18 cellular contexts compared by ENCODE assay signal in the genomic region with DNA sequence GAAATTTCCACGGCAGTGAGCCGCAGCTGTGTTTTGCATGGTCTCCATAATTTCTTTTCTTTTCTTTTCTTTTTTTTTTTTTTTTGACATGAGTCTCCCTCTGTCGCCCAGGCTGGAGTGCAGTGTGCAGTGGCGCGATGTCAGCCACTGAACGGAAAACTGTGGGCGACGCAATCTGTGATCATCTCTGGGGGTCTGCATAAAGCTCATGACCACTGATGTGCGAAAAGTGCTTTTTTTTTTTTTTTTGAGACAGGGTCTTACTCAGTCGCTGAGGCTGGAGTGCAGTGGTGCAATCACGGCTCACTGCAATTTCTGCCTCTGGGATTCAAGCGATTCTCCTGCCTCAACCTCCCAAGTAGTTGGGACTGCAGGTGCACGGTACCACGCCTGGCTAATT.
"Had no signal": no experiment of that assay in that cellular context is flagged by ENCODE, and none has a peak within 500 bp of the region (broad histone marks: within the 10 kb centered on the region; RNA-seq: fewer than 3 reads in every experiment).

No MANE protein-coding gene starts in this region.

- FAIRE-seq: small intestine, urothelium cell line had no signal

- H3K9me3 Mint-ChIP-seq: naive thymus-derived CD8-positive, alpha-beta T cell; type B pancreatic cell had no signal

- DNase-seq: cortex of kidney; dorsolateral prefrontal cortex; effector CD8-positive, alpha-beta T cell; foreskin melanocyte; heart left ventricle; hippocampal formation; left colon; left ventricle myocardium superior; mucosa of descending colon; naive thymus-derived CD8-positive, alpha-beta T cell; right cardiac atrium; small intestine; stimulated activated CD4-positive, alpha-beta T cell treated with anti-CD3 and anti-CD28 coated beads, Interleukin-2, amount 100 ng/mL, for 48 hours; stimulated activated naive CD8-positive, alpha-beta T cell treated with anti-CD3 and anti-CD28 coated beads, Interleukin-15, Interleukin-2, amounts not matched to agents 100 U/mL and 50 U/mL, for 24 hours; thyroid gland had no signal

- H3K4me1 ChIP-seq: suprapubic skin had no signal

- H3K9me3 ChIP-seq: heart left ventricle, mucosa of descending colon, suprapubic skin, thyroid gland had no signal

- ATAC-seq: heart left ventricle; left colon; left ventricle myocardium superior; mucosa of descending colon; naive thymus-derived CD8-positive, alpha-beta T cell; right cardiac atrium; stimulated activated naive CD8-positive, alpha-beta T cell treated with anti-CD3 and anti-CD28 coated beads, Interleukin-15, Interleukin-2, amounts not matched to agents 100 U/mL and 50 U/mL, for 24 hours had no signal

- H3K27ac ChIP-seq: dorsolateral prefrontal cortex, heart left ventricle, suprapubic skin had no signal

- H3K27ac Mint-ChIP-seq: type B pancreatic cell had no signal

- H3K27me3 ChIP-seq: dorsolateral prefrontal cortex, heart left ventricle, suprapubic skin, thyroid gland had no signal

- H3K4me3 ChIP-seq: dorsolateral prefrontal cortex, heart left ventricle, mucosa of descending colon, suprapubic skin, thyroid gland had no signal

- H3K4me3 Mint-ChIP-seq: naive thymus-derived CD8-positive, alpha-beta T cell; type B pancreatic cell had no signal

- H3K27me3 Mint-ChIP-seq: naive thymus-derived CD8-positive, alpha-beta T cell; type B pancreatic cell had no signal
